In the genomic region with DNA sequence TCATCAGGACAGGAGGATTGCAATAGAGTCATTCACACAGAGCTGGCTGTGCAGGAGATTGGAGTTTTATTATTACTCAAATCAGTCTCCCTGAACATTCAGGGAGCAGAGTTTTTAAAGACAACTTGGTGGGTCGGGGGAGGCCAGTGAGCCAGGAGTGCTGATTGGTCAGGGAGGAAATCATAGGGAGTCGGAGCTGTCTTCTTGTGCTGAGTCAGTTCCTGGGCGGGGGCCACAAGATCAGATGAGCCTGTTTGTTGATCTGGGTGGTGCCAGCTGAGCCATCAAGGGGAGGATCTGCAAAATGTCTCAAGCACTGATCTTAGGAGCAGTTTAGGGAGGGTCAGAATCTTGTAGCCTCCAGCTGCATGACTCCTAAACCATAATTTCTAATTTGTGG, we compare ENCODE assay signal across 1 cellular context.
A peak's percentile ranks its signal among the peaks of the same experiment; 100 is the strongest.
TF ChIP-seq lines count a peak whose summit lies in the region.
"Not testable (repeated sequence)": the region's sequence is repeated elsewhere in the genome, so short reads cannot be mapped to it uniquely, and the experiment has no call there.

No MANE protein-coding gene starts in this region.

TF ChIP-seq in K562, 482 proteins besides CTCF, POLR2A, EP300 and RAD21 (continued from another document):
- TF ChIP-seq, protein P1, sequence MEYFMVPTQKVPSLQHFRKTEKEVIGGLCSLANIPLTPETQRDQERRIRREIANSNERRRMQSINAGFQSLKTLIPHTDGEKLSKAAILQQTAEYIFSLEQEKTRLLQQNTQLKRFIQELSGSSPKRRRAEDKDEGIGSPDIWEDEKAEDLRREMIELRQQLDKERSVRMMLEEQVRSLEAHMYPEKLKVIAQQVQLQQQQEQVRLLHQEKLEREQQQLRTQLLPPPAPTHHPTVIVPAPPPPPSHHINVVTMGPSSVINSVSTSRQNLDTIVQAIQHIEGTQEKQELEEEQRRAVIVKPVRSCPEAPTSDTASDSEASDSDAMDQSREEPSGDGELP (CRISPR knock-in tag; IDR thresholded peaks at IDR 0.05; ENCODE audit: borderline replicate concordance), result peak; percentile 89
- TF ChIP-seq GATA2 (CRISPR knock-in tag; IDR thresholded peaks at IDR 0.05) (peak; percentile 23; the same call in 1 of the 2 replicates), SMARCA4 (IDR thresholded peaks at IDR 0.05) (peak; percentile 20; the same call in 1 of the 2 replicates), FOSL1 (tag; conservative IDR thresholded peaks at IDR 0.05) (peak; percentile 82), EGR1 (conservative IDR thresholded peaks at IDR 0.05) (peak; percentile 26; the same call in 1 of the 2 replicates), NRF1 (conservative IDR thresholded peaks at IDR 0.05 in 1 of 2, IDR thresholded peaks at IDR 0.05 in 1 of 2) (peak in 1 of 2 experiments; percentile 28; a peak in 1 of 4 replicates), TRIM28 (IDR thresholded peaks at IDR 0.05) (0 out of 2 replicates have a peak, but pooled peaks have one; percentile 16), FOXK2 (conservative IDR thresholded peaks at IDR 0.05 in 1 of 2, IDR thresholded peaks at IDR 0.05 in 1 of 2; ENCODE audit: low read depth in 2 of 2) (peak in 1 of 2 experiments; percentile 27; a peak in 1 of 4 replicates), ATF1 (tag; IDR thresholded peaks at IDR 0.05) (peak; percentile 19; the same call in 1 of the 2 replicates), MYNN (IDR thresholded peaks at IDR 0.05) (0 out of 2 replicates have a peak, but pooled peaks have one; percentile 51), L3MBTL2 (IDR thresholded peaks at IDR 0.05) (0 out of 2 replicates have a peak, but pooled peaks have one; percentile 7), TRIM24 (IDR thresholded peaks at IDR 0.05) (peak; percentile 62 to 83; a peak in 3 of 4 replicates), DACH1 (IDR thresholded peaks at IDR 0.05; ENCODE audit: partially characterized antibody) (peak; percentile 25), ETV1 (tag; conservative IDR thresholded peaks at IDR 0.05; ENCODE audit: low read depth) (0 out of 2 replicates have a peak, but pooled peaks have one; percentile 12), JUND (IDR thresholded peaks at IDR 0.05; ENCODE audit: borderline replicate concordance, low read depth, low read length) (peak; percentile 44), JUND (tag; IDR thresholded peaks at IDR 0.05; ENCODE audit: borderline replicate concordance, low read depth, low read length) (peak; percentile 61; the same call in 1 of the 3 replicates), DMBX1 (CRISPR knock-in tag; IDR thresholded peaks at IDR 0.05; ENCODE audit: borderline replicate concordance) (0 out of 2 replicates have a peak, but pooled peaks have one; percentile 9), NFE2 (IDR thresholded peaks at IDR 0.05; ENCODE audit: low read depth) (peak; percentile 81)
- TF ChIP-seq, protein P2, sequence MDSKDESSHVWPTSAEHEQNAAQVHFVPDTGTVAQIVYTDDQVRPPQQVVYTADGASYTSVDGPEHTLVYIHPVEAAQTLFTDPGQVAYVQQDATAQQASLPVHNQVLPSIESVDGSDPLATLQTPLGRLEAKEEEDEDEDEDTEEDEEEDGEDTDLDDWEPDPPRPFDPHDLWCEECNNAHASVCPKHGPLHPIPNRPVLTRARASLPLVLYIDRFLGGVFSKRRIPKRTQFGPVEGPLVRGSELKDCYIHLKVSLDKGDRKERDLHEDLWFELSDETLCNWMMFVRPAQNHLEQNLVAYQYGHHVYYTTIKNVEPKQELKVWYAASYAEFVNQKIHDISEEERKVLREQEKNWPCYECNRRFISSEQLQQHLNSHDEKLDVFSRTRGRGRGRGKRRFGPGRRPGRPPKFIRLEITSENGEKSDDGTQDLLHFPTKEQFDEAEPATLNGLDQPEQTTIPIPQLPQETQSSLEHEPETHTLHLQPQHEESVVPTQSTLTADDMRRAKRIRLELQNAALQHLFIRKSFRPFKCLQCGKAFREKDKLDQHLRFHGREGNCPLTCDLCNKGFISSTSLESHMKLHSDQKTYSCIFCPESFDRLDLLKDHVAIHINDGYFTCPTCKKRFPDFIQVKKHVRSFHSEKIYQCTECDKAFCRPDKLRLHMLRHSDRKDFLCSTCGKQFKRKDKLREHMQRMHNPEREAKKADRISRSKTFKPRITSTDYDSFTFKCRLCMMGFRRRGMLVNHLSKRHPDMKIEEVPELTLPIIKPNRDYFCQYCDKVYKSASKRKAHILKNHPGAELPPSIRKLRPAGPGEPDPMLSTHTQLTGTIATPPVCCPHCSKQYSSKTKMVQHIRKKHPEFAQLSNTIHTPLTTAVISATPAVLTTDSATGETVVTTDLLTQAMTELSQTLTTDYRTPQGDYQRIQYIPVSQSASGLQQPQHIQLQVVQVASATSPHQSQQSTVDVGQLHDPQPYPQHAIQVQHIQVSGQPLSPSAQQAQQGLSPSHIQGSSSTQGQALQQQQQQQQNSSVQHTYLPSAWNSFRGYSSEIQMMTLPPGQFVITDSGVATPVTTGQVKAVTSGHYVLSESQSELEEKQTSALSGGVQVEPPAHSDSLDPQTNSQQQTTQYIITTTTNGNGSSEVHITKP (IDR thresholded peaks at IDR 0.05; ENCODE audit: partially characterized antibody), result peak; percentile 42
- TF ChIP-seq, protein P3, sequence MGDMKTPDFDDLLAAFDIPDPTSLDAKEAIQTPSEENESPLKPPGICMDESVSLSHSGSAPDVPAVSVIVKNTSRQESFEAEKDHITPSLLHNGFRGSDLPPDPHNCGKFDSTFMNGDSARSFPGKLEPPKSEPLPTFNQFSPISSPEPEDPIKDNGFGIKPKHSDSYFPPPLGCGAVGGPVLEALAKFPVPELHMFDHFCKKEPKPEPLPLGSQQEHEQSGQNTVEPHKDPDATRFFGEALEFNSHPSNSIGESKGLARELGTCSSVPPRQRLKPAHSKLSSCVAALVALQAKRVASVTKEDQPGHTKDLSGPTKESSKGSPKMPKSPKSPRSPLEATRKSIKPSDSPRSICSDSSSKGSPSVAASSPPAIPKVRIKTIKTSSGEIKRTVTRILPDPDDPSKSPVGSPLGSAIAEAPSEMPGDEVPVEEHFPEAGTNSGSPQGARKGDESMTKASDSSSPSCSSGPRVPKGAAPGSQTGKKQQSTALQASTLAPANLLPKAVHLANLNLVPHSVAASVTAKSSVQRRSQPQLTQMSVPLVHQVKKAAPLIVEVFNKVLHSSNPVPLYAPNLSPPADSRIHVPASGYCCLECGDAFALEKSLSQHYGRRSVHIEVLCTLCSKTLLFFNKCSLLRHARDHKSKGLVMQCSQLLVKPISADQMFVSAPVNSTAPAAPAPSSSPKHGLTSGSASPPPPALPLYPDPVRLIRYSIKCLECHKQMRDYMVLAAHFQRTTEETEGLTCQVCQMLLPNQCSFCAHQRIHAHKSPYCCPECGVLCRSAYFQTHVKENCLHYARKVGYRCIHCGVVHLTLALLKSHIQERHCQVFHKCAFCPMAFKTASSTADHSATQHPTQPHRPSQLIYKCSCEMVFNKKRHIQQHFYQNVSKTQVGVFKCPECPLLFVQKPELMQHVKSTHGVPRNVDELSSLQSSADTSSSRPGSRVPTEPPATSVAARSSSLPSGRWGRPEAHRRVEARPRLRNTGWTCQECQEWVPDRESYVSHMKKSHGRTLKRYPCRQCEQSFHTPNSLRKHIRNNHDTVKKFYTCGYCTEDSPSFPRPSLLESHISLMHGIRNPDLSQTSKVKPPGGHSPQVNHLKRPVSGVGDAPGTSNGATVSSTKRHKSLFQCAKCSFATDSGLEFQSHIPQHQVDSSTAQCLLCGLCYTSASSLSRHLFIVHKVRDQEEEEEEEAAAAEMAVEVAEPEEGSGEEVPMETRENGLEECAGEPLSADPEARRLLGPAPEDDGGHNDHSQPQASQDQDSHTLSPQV (IDR thresholded peaks at IDR 0.05), result peak; percentile 40
- TF ChIP-seq, protein P4, sequence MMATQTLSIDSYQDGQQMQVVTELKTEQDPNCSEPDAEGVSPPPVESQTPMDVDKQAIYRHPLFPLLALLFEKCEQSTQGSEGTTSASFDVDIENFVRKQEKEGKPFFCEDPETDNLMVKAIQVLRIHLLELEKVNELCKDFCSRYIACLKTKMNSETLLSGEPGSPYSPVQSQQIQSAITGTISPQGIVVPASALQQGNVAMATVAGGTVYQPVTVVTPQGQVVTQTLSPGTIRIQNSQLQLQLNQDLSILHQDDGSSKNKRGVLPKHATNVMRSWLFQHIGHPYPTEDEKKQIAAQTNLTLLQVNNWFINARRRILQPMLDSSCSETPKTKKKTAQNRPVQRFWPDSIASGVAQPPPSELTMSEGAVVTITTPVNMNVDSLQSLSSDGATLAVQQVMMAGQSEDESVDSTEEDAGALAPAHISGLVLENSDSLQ (IDR thresholded peaks at IDR 0.05), result peak; percentile 51; the same call in 1 of the 2 replicates
- TF ChIP-seq, protein P5, sequence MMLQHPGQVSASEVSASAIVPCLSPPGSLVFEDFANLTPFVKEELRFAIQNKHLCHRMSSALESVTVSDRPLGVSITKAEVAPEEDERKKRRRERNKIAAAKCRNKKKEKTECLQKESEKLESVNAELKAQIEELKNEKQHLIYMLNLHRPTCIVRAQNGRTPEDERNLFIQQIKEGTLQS (IDR thresholded peaks at IDR 0.05), result peak; percentile 16; the same call in 1 of the 2 replicates
- TF ChIP-seq, protein P5 (CRISPR knock-in tag; conservative IDR thresholded peaks at IDR 0.05), result not testable (repeated sequence)
- TF ChIP-seq ATF1, MYNN (CRISPR knock-in tag; IDR thresholded peaks at IDR 0.05): not testable (repeated sequence)
- TF ChIP-seq, protein P6, sequence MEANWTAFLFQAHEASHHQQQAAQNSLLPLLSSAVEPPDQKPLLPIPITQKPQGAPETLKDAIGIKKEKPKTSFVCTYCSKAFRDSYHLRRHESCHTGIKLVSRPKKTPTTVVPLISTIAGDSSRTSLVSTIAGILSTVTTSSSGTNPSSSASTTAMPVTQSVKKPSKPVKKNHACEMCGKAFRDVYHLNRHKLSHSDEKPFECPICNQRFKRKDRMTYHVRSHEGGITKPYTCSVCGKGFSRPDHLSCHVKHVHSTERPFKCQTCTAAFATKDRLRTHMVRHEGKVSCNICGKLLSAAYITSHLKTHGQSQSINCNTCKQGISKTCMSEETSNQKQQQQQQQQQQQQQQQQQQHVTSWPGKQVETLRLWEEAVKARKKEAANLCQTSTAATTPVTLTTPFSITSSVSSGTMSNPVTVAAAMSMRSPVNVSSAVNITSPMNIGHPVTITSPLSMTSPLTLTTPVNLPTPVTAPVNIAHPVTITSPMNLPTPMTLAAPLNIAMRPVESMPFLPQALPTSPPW (CRISPR knock-in tag; IDR thresholded peaks at IDR 0.05), result peak; percentile 46; the same call in 1 of the 2 replicates
